In the genomic region with DNA sequence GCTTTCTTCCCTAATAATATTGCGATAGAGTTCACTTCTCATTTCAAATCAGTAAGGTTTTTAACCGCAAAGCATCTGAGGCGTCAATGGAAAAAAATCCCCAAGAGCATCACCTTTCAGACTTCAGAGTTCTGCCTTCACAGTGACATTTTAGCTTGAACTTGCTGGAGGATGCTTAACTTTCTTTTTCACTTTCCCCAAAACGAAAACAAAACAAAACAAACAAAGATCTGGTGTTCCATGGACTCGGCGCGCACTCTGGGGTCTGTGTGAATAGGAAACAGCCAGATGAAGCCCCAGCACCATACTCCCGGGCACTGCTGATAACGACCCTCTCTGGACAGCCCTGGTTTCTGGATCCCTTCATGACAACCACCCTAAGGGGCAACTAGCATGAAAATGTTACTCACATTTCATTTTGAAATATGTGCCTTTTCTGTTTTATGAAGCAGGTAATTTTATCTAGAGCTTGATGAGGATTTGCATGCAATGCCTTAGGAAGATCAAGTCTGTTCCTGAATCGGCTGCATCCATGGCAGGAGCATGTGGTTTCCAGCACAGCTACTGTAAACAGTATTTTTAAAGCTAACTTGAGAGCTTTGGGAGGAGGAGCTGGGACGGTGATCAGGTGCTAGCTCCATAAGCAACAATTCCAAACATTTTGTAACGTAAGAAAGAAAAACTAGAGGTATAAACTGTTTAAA, we compare ENCODE assay signal across 11 cellular contexts. TPM values are rescaled to one million over a fixed set of nuclear protein-coding genes. Genes with fewer than 3 reads are reported as not detected.
A peak's percentile ranks its signal among the peaks of the same experiment; 100 is the strongest.
DNase-seq lines count a peak whose midpoint lies in the region; ATAC-seq and TF ChIP-seq lines count a peak whose summit lies in the region.
"Had no signal": no experiment of that assay in that cellular context is flagged by ENCODE, and none has a peak within 500 bp of the region (broad histone marks: within the 10 kb centered on the region; RNA-seq: fewer than 3 reads in every experiment).

No MANE protein-coding gene starts in this region.

- peak overlapping the region; percentile 79 for H3K27ac Mint-ChIP-seq in T-helper 2 cell treated with Interferon-gamma antibody and Interleukin-4, amounts not matched to agents 5 μg/mL and 100 μg/mL, for 36 hours

- H3K9me3 Mint-ChIP-seq in T-helper 2 cell treated with Interferon-gamma antibody and Interleukin-4, amounts not matched to agents 5 μg/mL and 100 μg/mL, for 36 hours, result no peaks in the 10 kb centered on the region

- peak overlapping the region; percentile 82 to 98 (median 91) for H3K4me2 ChIP-seq in BLaER1 treated with 17β-estradiol and CSF1 and Interleukin-3, amounts not matched to agents 10 nM and 100 nM

- no peaks in the 10 kb centered on the region for H3K27me3 ChIP-seq in BLaER1 treated with 17β-estradiol and CSF1 and Interleukin-3, amounts not matched to agents 10 nM and 100 nM
- H3K27me3 ChIP-seq in left lung, result no peaks in the 10 kb centered on the region

- H3K4me3 ChIP-seq in BLaER1 treated with 17β-estradiol and CSF1 and Interleukin-3, amounts not matched to agents 10 nM and 100 nM, result peak overlapping the region; percentile 36 to 66 (median 52); a peak in 19 of 20 replicates
- H3K4me3 ChIP-seq in left lung, result no peak overlapping the region

- H3K4me3 Mint-ChIP-seq in T-helper 2 cell treated with Interferon-gamma antibody and Interleukin-4, amounts not matched to agents 5 μg/mL and 100 μg/mL, for 36 hours, result peak overlapping the region; percentile 73

- peak overlapping the region; percentile 8 to 69 (median 52); a peak in 16 of 22 replicates for H3K9ac ChIP-seq in BLaER1 treated with 17β-estradiol and CSF1 and Interleukin-3, amounts not matched to agents 10 nM and 100 nM

- no peaks in the 10 kb centered on the region for H3K27me3 Mint-ChIP-seq in T-helper 2 cell treated with Interferon-gamma antibody and Interleukin-4, amounts not matched to agents 5 μg/mL and 100 μg/mL, for 36 hours (ENCODE audit: low read depth)

- H3K36me3 Mint-ChIP-seq in T-helper 2 cell treated with Interferon-gamma antibody and Interleukin-4, amounts not matched to agents 5 μg/mL and 100 μg/mL, for 36 hours (ENCODE audit: low read depth), result peaks cover 4% of the 10 kb centered on the region

- peaks cover 24% of the 10 kb centered on the region for H3K4me1 Mint-ChIP-seq in T-helper 2 cell treated with Interferon-gamma antibody and Interleukin-4, amounts not matched to agents 5 μg/mL and 100 μg/mL, for 36 hours (ENCODE audit: low read depth)

- intact Hi-C loops in left lung (cut with DNase I), result no loop called here

- no peak for DNase-seq in T-helper 2 cell treated with Interferon-gamma antibody and Interleukin-4, amounts not matched to agents 5 μg/mL and 100 μg/mL, for 36 hours (ENCODE audit: low spot score)
- no peak for DNase-seq in left lung
- DNase-seq in activated gamma-delta T cell treated with Interleukin-2 at 50 U/mL for 16 hours, result no peak
- DNase-seq in 8988T, result no peak
- DNase-seq in nucleus accumbens (lab: John Stamatoyannopoulos, UW), result no peak
- DNase-seq: DMS79 treated with DMSO at 0.1 percent for 48 hours, erythroblast, NCI-H524 had no signal

- H3K36me3 ChIP-seq in BLaER1 treated with 17β-estradiol and CSF1 and Interleukin-3, amounts not matched to agents 10 nM and 100 nM, result peaks cover 0 to 12% (median 0%) of the 10 kb centered on the region in 11 experiments; a peak in 2 of 22 replicates
- peaks cover 0 to 39% of the 10 kb centered on the region in 2 donors for H3K36me3 ChIP-seq in left lung

- H3K27ac ChIP-seq in BLaER1 treated with 17β-estradiol and CSF1 and Interleukin-3, amounts not matched to agents 10 nM and 100 nM, result peak overlapping the region in 7 of 11 experiments; percentile 53 to 78 (median 70); a peak in 14 of 22 replicates
- H3K27ac ChIP-seq in left lung, result peak overlapping the region in 1 of 2 donors; percentile 61

- TF ChIP-seq CTCF in left lung (IDR thresholded peaks at IDR 0.05), result no peak

- ATAC-seq in GM19025 (IDR thresholded peaks at IDR 0.05; ENCODE audit: low read depth, unreplicated experiment) (peak; percentile 29), left lung (peak; percentile 73), GM21381 (IDR thresholded peaks at IDR 0.05; ENCODE audit: unreplicated experiment) (no peak)

- peaks cover 0 to 35% (median 0%) of the 10 kb centered on the region in 11 experiments; a peak in 3 of 22 replicates for H4K20me1 ChIP-seq in BLaER1 treated with 17β-estradiol and CSF1 and Interleukin-3, amounts not matched to agents 10 nM and 100 nM

- H3K4me1 ChIP-seq in BLaER1 treated with 17β-estradiol and CSF1 and Interleukin-3, amounts not matched to agents 10 nM and 100 nM, result peaks cover 32 to 50% (median 42%) of the 10 kb centered on the region in 10 experiments
- H3K4me1 ChIP-seq in left lung, result peaks cover 0 to 23% of the 10 kb centered on the region in 2 donors

- H3K9me3 ChIP-seq in BLaER1 treated with 17β-estradiol and CSF1 and Interleukin-3, amounts not matched to agents 10 nM and 100 nM (replicated peaks in 1 of 11), result no peaks in the 10 kb centered on the region
- H3K9me3 ChIP-seq in left lung, result no peaks in the 10 kb centered on the region

RNA-seq across cellular contexts. Expression of a gene that starts 44.5 kb away (rescaled TPM):
- total RNA-seq in left lung, result 1 to 10 TPM; 3.2 to 6.0 TPM

Comparison
In these comparisons a context has a peak if more than half of its experiments do, and no peak if none do; other contexts are left out.
1. H3K4me3 ChIP-seq: peak in BLaER1 treated with 17β-estradiol and CSF1 and Interleukin-3, amounts not matched to agents 10 nM and 100 nM (10 of 10); none in left lung (0 of 2).